In genomic region chr3:111314146-111314873, GRCh38 we compare ENCODE assay signal across 18 cellular contexts.
DNase-seq lines count a peak whose midpoint lies in the region; ATAC-seq and TF ChIP-seq lines count a peak whose summit lies in the region.
"Had no signal": no experiment of that assay in that cellular context is flagged by ENCODE, and none has a peak within 500 bp of the region (broad histone marks: within the 10 kb centered on the region; RNA-seq: fewer than 3 reads in every experiment).

No MANE protein-coding gene starts in this region.

- H3K79me2 ChIP-seq in MM.1S (ENCODE audit: low read length): no peaks in the 10 kb centered on the region

- POLR2A ChIA-PET in HEK293T (lab: Yijun Ruan, JAX): no interaction called here

- TF ChIP-seq POLR2A in gastrocnemius medialis (IDR thresholded peaks at IDR 0.05): no peak

- ATAC-seq in gastrocnemius medialis: no peak
- ATAC-seq: heart right ventricle had no signal

- H3K9me3 ChIP-seq in gastrocnemius medialis (no peaks in the 10 kb centered on the region), MM.1S (replicated peaks; ENCODE audit: insufficient read depth, low read length) (no peaks in the 10 kb centered on the region)
- H3K9me3 ChIP-seq: breast epithelium, heart right ventricle, MG63, right atrium auricular region, uterus had no signal

- H3K27me3 ChIP-seq in gastrocnemius medialis (no peaks in the 10 kb centered on the region), MM.1S (replicated peaks; ENCODE audit: insufficient read depth, low read length) (no peaks in the 10 kb centered on the region)
- H3K27me3 ChIP-seq: breast epithelium, heart right ventricle, MG63, right atrium auricular region, uterus had no signal

- CTCF ChIA-PET in HEK293T (lab: Yijun Ruan, JAX): no interaction called here

- H3K27ac ChIP-seq in VCaP (peak overlapping the region; percentile 81), gastrocnemius medialis (no peak overlapping the region), MM.1S (ENCODE audit: low read length) (no peak overlapping the region)
- H3K27ac ChIP-seq: 22Rv1, breast epithelium, heart right ventricle, right atrium auricular region, RWPE1, uterus had no signal

- no peak overlapping the region for H3K4me2 ChIP-seq in MM.1S (ENCODE audit: low read depth, low read length)

- H3K4me3 ChIP-seq in gastrocnemius medialis (no peak overlapping the region), MM.1S (ENCODE audit: low read length) (no peak overlapping the region)
- H3K4me3 ChIP-seq: breast epithelium, heart right ventricle, MG63, right atrium auricular region, uterus had no signal

- H4K20me1 ChIP-seq in MM.1S (ENCODE audit: insufficient read depth, low read length): no peaks in the 10 kb centered on the region

- peaks cover 21% of the 10 kb centered on the region for H3F3A ChIP-seq in MM.1S (ENCODE audit: insufficient read depth, low read length)

- H3K9ac ChIP-seq in MM.1S (ENCODE audit: low read length): no peak overlapping the region

- intact Hi-C loops in gastrocnemius medialis (cut with DNase I; ENCODE audit: low total_unique reads): no loop called here

- no peak overlapping the region for H2AFZ ChIP-seq in MM.1S (ENCODE audit: low read length)

- no peaks in the 10 kb centered on the region for H3K36me3 ChIP-seq in gastrocnemius medialis
- H3K36me3 ChIP-seq in MM.1S (replicated peaks; ENCODE audit: insufficient read depth, low read length): no peaks in the 10 kb centered on the region
- H3K36me3 ChIP-seq: breast epithelium, heart right ventricle, MG63, right atrium auricular region, uterus had no signal

- H3K4me1 ChIP-seq in gastrocnemius medialis: no peaks in the 10 kb centered on the region
- peaks cover 31% of the 10 kb centered on the region for H3K4me1 ChIP-seq in MM.1S (ENCODE audit: low read length)
- H3K4me1 ChIP-seq: breast epithelium, right atrium auricular region, uterus had no signal

- TF ChIP-seq CTCF in VCaP (conservative IDR thresholded peaks at IDR 0.05) (no peak), gastrocnemius medialis (IDR thresholded peaks at IDR 0.05 in 4 of 5, conservative IDR thresholded peaks at IDR 0.05 in 1 of 5) (no peak), MM.1S (IDR thresholded peaks at IDR 0.05; ENCODE audit: low read length) (no peak)

- peak; percentile 33 for DNase-seq in DMS 273 (lab: John Stamatoyannopoulos, UW; ENCODE audit: unreplicated experiment)
- DNase-seq in DMS 273 treated with DMSO at 0.1 percent for 48 hours (lab: John Stamatoyannopoulos, UW): no peak
- peak; percentile 52 for DNase-seq in left kidney (ENCODE audit: low read depth, low spot score)
- peak; percentile 61 for DNase-seq in renal cortical epithelial cell (ENCODE audit: low read depth)
- no peak for DNase-seq in HEK293T (ENCODE audit: extremely low spot score)
- DNase-seq in gastrocnemius medialis: no peak
- DNase-seq in MM.1S: no peak
- DNase-seq: activated CD4-positive, alpha-beta T cell treated with anti-CD3 and anti-CD28 coated beads for 4 hours; activated naive CD8-positive, alpha-beta T cell treated with anti-CD3 and anti-CD28 coated beads, Interleukin-2, amount 10 ng/mL, durations not matched to agents 7 days and 5 days; heart right ventricle; MG63; stimulated activated CD8-positive, alpha-beta memory T cell treated with anti-CD3 and anti-CD28 coated beads, Interleukin-4, amount 100 ng/mL, for 48 hours; uterus had no signal

- in situ Hi-C loops in gastrocnemius medialis (cut with MboI; ENCODE audit: low sequenced_read_pairs in 4 of 4): no loop called here

- H3K9me2 ChIP-seq in MM.1S (replicated peaks; ENCODE audit: insufficient read depth, low read length): no peaks in the 10 kb centered on the region

TF ChIP-seq in HEK293T, 16 proteins besides CTCF, POLR2A, EP300 and RAD21:
- no peak for TF ChIP-seq LEF1 (IDR thresholded peaks at IDR 0.05; ENCODE audit: borderline replicate concordance)
- no peak for TF ChIP-seq FOXM1 (IDR thresholded peaks at IDR 0.05; ENCODE audit: borderline replicate concordance)
- no peak for TF ChIP-seq TARDBP (IDR thresholded peaks at IDR 0.05)
- no peak for TF ChIP-seq SUZ12 (IDR thresholded peaks at IDR 0.05)
- no peak for TF ChIP-seq CTBP1 (IDR thresholded peaks at IDR 0.05; ENCODE audit: borderline replicate concordance)
- TF ChIP-seq FOXA1 (IDR thresholded peaks at IDR 0.05): no peak
- TF ChIP-seq SP1 (IDR thresholded peaks at IDR 0.05): no peak

Comparison
In these comparisons a context has a peak if more than half of its experiments do, and no peak if none do; other contexts are left out.
1. DNase-seq: peak in DMS 273 (single experiment), left kidney (single experiment) and renal cortical epithelial cell (single experiment); none in DMS 273 treated with DMSO at 0.1 percent for 48 hours (single experiment), HEK293T (single experiment), gastrocnemius medialis (0 of 2) and MM.1S (single experiment).